ENCODE assay signal across 21 cellular contexts in genomic region chr22:28252539-28252938, GRCh38.
"Had no signal": no experiment of that assay in that cellular context is flagged by ENCODE, and none has a peak within 500 bp of the region (broad histone marks: within the 10 kb centered on the region; RNA-seq: fewer than 3 reads in every experiment).

No MANE protein-coding gene starts in this region.

- H3K36me3 ChIP-seq: esophagus squamous epithelium, gastroesophageal sphincter, ovary, prostate gland, stomach, thoracic aorta, transverse colon had no signal

- H3K4me1 Mint-ChIP-seq: immature natural killer cell; naive thymus-derived CD8-positive, alpha-beta T cell had no signal

- H3K4me3 ChIP-seq: esophagus squamous epithelium, gastroesophageal sphincter, lung, ovary, prostate gland, skin epidermis, stomach, thoracic aorta, transverse colon had no signal

- H3K27me3 ChIP-seq: esophagus squamous epithelium, gastroesophageal sphincter, ovary, stomach, transverse colon had no signal

- DNase-seq: effector memory CD8-positive, alpha-beta T cell; esophagus squamous epithelium; foreskin fibroblast; glutamatergic neuron; immature natural killer cell; left ventricle myocardium superior; mesenchymal stem cell; naive thymus-derived CD8-positive, alpha-beta T cell; ovary; retina; stimulated activated CD4-positive, alpha-beta T cell treated with anti-CD3 and anti-CD28 coated beads, Interleukin-12 subunit alpha, Interleukin-12 subunit beta, amount 100 ng/mL, for 4 hours; stimulated activated naive CD4-positive, alpha-beta T cell; stomach; substantia nigra; transverse colon had no signal

- H3K36me3 Mint-ChIP-seq: immature natural killer cell had no signal

- H3K9me3 ChIP-seq: esophagus squamous epithelium, gastroesophageal sphincter, ovary, prostate gland, stomach, thoracic aorta, transverse colon had no signal

- H3K27ac ChIP-seq: esophagus squamous epithelium, gastroesophageal sphincter, ovary, prostate gland, skin epidermis, stomach, thoracic aorta, transverse colon had no signal

- ATAC-seq: effector memory CD8-positive, alpha-beta T cell; gastroesophageal sphincter; left ventricle myocardium superior; naive thymus-derived CD8-positive, alpha-beta T cell; sciatic nerve had no signal

- H3K4me3 Mint-ChIP-seq: effector memory CD8-positive, alpha-beta T cell; immature natural killer cell; naive thymus-derived CD8-positive, alpha-beta T cell had no signal

- H3K9me3 Mint-ChIP-seq: effector memory CD8-positive, alpha-beta T cell; immature natural killer cell had no signal

- H3K4me1 ChIP-seq: esophagus squamous epithelium, gastroesophageal sphincter, prostate gland had no signal

- H3K27ac Mint-ChIP-seq: effector memory CD8-positive, alpha-beta T cell; immature natural killer cell; naive thymus-derived CD8-positive, alpha-beta T cell had no signal
